ENCODE assay signal across 1 cellular context in the genomic region with DNA sequence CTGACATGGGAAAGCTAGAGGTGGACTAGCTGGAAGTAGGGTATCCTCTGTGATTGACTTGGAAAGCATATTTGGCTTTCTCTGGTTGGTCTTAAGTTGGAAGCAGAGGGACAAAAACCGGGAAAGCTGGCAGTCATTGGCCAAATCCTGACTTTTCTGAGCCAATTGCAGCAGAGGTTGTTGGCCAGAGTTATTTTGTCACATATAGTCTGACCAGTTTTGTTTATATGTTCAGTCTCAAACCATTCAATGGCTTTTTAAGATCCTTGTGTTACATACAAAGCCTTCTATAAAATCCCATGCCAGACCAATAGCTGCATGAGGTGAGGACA.
TF ChIP-seq lines count a peak whose summit lies in the region.

No MANE protein-coding gene starts in this region.

TF ChIP-seq in SK-N-SH, 30 proteins besides CTCF, POLR2A, EP300 and RAD21 (continued from another document):
- TF ChIP-seq, protein P1, sequence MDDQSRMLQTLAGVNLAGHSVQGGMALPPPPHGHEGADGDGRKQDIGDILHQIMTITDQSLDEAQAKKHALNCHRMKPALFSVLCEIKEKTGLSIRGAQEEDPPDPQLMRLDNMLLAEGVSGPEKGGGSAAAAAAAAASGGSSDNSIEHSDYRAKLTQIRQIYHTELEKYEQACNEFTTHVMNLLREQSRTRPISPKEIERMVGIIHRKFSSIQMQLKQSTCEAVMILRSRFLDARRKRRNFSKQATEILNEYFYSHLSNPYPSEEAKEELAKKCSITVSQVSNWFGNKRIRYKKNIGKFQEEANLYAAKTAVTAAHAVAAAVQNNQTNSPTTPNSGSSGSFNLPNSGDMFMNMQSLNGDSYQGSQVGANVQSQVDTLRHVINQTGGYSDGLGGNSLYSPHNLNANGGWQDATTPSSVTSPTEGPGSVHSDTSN (IDR thresholded peaks at IDR 0.05): no peak
- TF ChIP-seq NFIC (IDR thresholded peaks at IDR 0.05; ENCODE audit: borderline replicate concordance): no peak
- TF ChIP-seq FOSL2 (IDR thresholded peaks at IDR 0.05; ENCODE audit: borderline replicate concordance, low read depth): no peak
- no peak for TF ChIP-seq FOXM1 (IDR thresholded peaks at IDR 0.05; ENCODE audit: low read depth)
- no peak for TF ChIP-seq GATA2 (CRISPR knock-in tag; IDR thresholded peaks at IDR 0.05)
